Comparison of ENCODE assay signal across 16 cellular contexts in genomic region chr20:13250242-13250641, GRCh38. TPM values are rescaled to one million over a fixed set of nuclear protein-coding genes. Genes with fewer than 3 reads are reported as not detected.
DNase-seq lines count a peak whose midpoint lies in the region; ATAC-seq and TF ChIP-seq lines count a peak whose summit lies in the region.
"Had no signal": no experiment of that assay in that cellular context is flagged by ENCODE, and none has a peak within 500 bp of the region (broad histone marks: within the 10 kb centered on the region; RNA-seq: fewer than 3 reads in every experiment).

No MANE protein-coding gene starts in this region.

- no peak overlapping the region for H2BK15ac ChIP-seq in mesenchymal stem cell (ENCODE audit: low read depth, poor library complexity, severe bottlenecking)

- CTCF ChIA-PET in CD4-positive, alpha-beta T cell (lab: Charles Lee): no interaction called here

- H3K4me3 Mint-ChIP-seq in CD4-positive, alpha-beta T cell: no peak overlapping the region
- H3K4me3 Mint-ChIP-seq in T-helper 17 cell: no peak overlapping the region

- H3K9me3 ChIP-seq in CD4-positive, alpha-beta T cell (ENCODE audit: control insufficient read depth, low read length): no peaks in the 10 kb centered on the region
- H3K9me3 ChIP-seq in T-helper 17 cell (ENCODE audit: control insufficient read depth, low read length, poor library complexity, severe bottlenecking) (no peaks in the 10 kb centered on the region), mesenchymal stem cell (ENCODE audit: control insufficient read depth, low read length) (no peaks in the 10 kb centered on the region), stomach smooth muscle (ENCODE audit: control insufficient read depth in 2 of 2, low read length in 2 of 2) (no peaks in the 10 kb centered on the region)
- H3K9me3 ChIP-seq: BLaER1 had no signal

- H2AFZ ChIP-seq in mesenchymal stem cell (ENCODE audit: low read depth, low read length): no peak overlapping the region
- H2AFZ ChIP-seq: GM23248 had no signal

- H3K36me3 Mint-ChIP-seq in CD4-positive, alpha-beta T cell (ENCODE audit: low read depth): no peaks in the 10 kb centered on the region
- H3K36me3 Mint-ChIP-seq in T-helper 17 cell (ENCODE audit: low read depth): peaks cover 2% of the 10 kb centered on the region

- POLR2A ChIA-PET in CD4-positive, alpha-beta T cell (lab: Charles Lee): interaction anchor here (1.0 to 1.3 kb wide), 2 partner anchors 29 to 30 kb away, joined by 3 to 4 read pairs; no protein-coding TSS in a partner anchor

- H3K4ac ChIP-seq in mesenchymal stem cell (ENCODE audit: low read depth in 1 of 2, low read length in 2 of 2): no peak overlapping the region

- TF ChIP-seq CTCF in CD4-positive, alpha-beta T cell (IDR thresholded peaks at IDR 0.05): no peak

- H3K4me1 ChIP-seq in mesenchymal stem cell (ENCODE audit: control insufficient read depth, insufficient read depth, low read depth, low read length) (peaks cover 5% of the 10 kb centered on the region), stomach smooth muscle (ENCODE audit: control insufficient read depth, insufficient read depth, low read length) (peaks cover 6% of the 10 kb centered on the region)

- H3K9ac ChIP-seq in mesenchymal stem cell (ENCODE audit: low read length): peak overlapping the region; percentile 54
- no peak overlapping the region for H3K9ac ChIP-seq in stomach smooth muscle (ENCODE audit: low read length in 2 of 2)
- H3K9ac ChIP-seq: BLaER1, GM23248 had no signal

- H4K8ac ChIP-seq in mesenchymal stem cell (ENCODE audit: low read length): no peak overlapping the region

- H3K9me3 Mint-ChIP-seq in CD4-positive, alpha-beta T cell: no peaks in the 10 kb centered on the region

- H2BK12ac ChIP-seq in mesenchymal stem cell (ENCODE audit: low read length in 2 of 2): no peak overlapping the region

- H2BK120ac ChIP-seq in mesenchymal stem cell (ENCODE audit: low read depth, low read length): no peak overlapping the region

- H3K4me2 ChIP-seq in mesenchymal stem cell (ENCODE audit: low read length, poor library complexity, severe bottlenecking): no peak overlapping the region
- H3K4me2 ChIP-seq: BLaER1 had no signal

- H3K4me3 ChIP-seq in mesenchymal stem cell (ENCODE audit: insufficient read depth in 1 of 2, low read depth in 1 of 2, low read length in 2 of 2): no peak overlapping the region
- no peak overlapping the region for H3K4me3 ChIP-seq in stomach smooth muscle (ENCODE audit: low read length in 2 of 2)
- H3K4me3 ChIP-seq: BLaER1, GM23248 had no signal

- no peak overlapping the region for H4K91ac ChIP-seq in mesenchymal stem cell (ENCODE audit: low read length)

- H3K36me3 ChIP-seq in mesenchymal stem cell (ENCODE audit: control insufficient read depth in 1 of 2, insufficient read depth in 2 of 2, low read depth in 1 of 2, low read length in 2 of 2) (peaks cover 0 to 2% of the 10 kb centered on the region in 2 experiments), stomach smooth muscle (ENCODE audit: control insufficient read depth in 2 of 2, insufficient read depth in 2 of 2, low read length in 2 of 2) (no peaks in the 10 kb centered on the region)
- H3K36me3 ChIP-seq: BLaER1 had no signal

- no peak overlapping the region for H3K18ac ChIP-seq in mesenchymal stem cell (ENCODE audit: low read depth in 1 of 2, low read length in 2 of 2)

- H2BK5ac ChIP-seq in mesenchymal stem cell (ENCODE audit: low read depth, low read length, poor library complexity, severe bottlenecking): no peak overlapping the region

- H3K27ac Mint-ChIP-seq in CD4-positive, alpha-beta T cell: peak overlapping the region; percentile 48
- H3K27ac Mint-ChIP-seq in T-helper 17 cell: peak overlapping the region; percentile 66

- H3K14ac ChIP-seq in mesenchymal stem cell (ENCODE audit: low read length in 2 of 2): no peak overlapping the region

- no peak for ATAC-seq in CD4-positive, alpha-beta T cell (ENCODE audit: poor library complexity)
- ATAC-seq in T-helper 17 cell (no peak), GM18511 (IDR thresholded peaks at IDR 0.05; ENCODE audit: unreplicated experiment) (no peak), GM19328 (IDR thresholded peaks at IDR 0.05; ENCODE audit: unreplicated experiment) (no peak)
- ATAC-seq: HCT116 had no signal

- intact Hi-C loops in CD4-positive, alpha-beta T cell (cut with DNase I, micrococcal nuclease): no loop called here

- DNase-seq in CD4-positive, alpha-beta T cell: no peak
- DNase-seq in T-helper 17 cell: no peak
- DNase-seq in mesenchymal stem cell: no peak
- DNase-seq in germinal center (ENCODE audit: low spot score): no peak
- DNase-seq: 8988T, AML-193, DMS79, EL, GDM1, GM23248 had no signal

- H3K27ac ChIP-seq in CD4-positive, alpha-beta T cell (ENCODE audit: low read depth, low read length): no peak overlapping the region
- H3K27ac ChIP-seq in mesenchymal stem cell (ENCODE audit: low read length, poor library complexity, severe bottlenecking) (no peak overlapping the region), stomach smooth muscle (ENCODE audit: low read length) (peak overlapping the region; percentile 11)
- H3K27ac ChIP-seq: BLaER1, GM23248, HL-60 had no signal

- H3K27me3 Mint-ChIP-seq in CD4-positive, alpha-beta T cell: no peaks in the 10 kb centered on the region
- H3K27me3 Mint-ChIP-seq in T-helper 17 cell: no peaks in the 10 kb centered on the region

- H2AK5ac ChIP-seq in mesenchymal stem cell (ENCODE audit: low read length, severe bottlenecking): no peak overlapping the region

- no peak overlapping the region for H3K23ac ChIP-seq in mesenchymal stem cell (ENCODE audit: low read length in 2 of 2)

- no peaks in the 10 kb centered on the region for H3K27me3 ChIP-seq in CD4-positive, alpha-beta T cell (ENCODE audit: control insufficient read depth, insufficient read depth, low read length)
- H3K27me3 ChIP-seq in mesenchymal stem cell (ENCODE audit: control insufficient read depth in 1 of 2, insufficient read depth in 1 of 2, low read length in 2 of 2) (no peaks in the 10 kb centered on the region), stomach smooth muscle (ENCODE audit: control insufficient read depth in 1 of 2, insufficient read depth in 2 of 2, low read length in 2 of 2) (no peaks in the 10 kb centered on the region)
- H3K27me3 ChIP-seq: BLaER1 had no signal

- 73% methylated on average over 6 of the region's 6 CpGs for WGBS in mesenchymal stem cell

- H3K79me1 ChIP-seq in mesenchymal stem cell (replicated peaks; ENCODE audit: low read length, poor library complexity, severe bottlenecking): no peaks in the 10 kb centered on the region

- peaks cover 62% of the 10 kb centered on the region for H3K4me1 Mint-ChIP-seq in CD4-positive, alpha-beta T cell (ENCODE audit: low read depth)
- peaks cover 31% of the 10 kb centered on the region for H3K4me1 Mint-ChIP-seq in T-helper 17 cell

RNA-seq across cellular contexts. Expression of gene ISM1, which starts 29.2 kb away (rescaled TPM):
- total RNA-seq in CD4-positive, alpha-beta T cell: 1 to 10 TPM in 1 of 2 experiments, under 1 TPM in 1; 0.87 to 1.1 TPM
- 1 to 10 TPM; 3.2 to 7.8 TPM for total RNA-seq in T-helper 17 cell
- not detected for polyA plus RNA-seq in mesenchymal stem cell (2013, experiment 1 of 2)
- polyA plus RNA-seq in mesenchymal stem cell (2013, experiment 2 of 2): 0.03 TPM
- total RNA-seq: GM23248 had no signal
